In the genomic region with DNA sequence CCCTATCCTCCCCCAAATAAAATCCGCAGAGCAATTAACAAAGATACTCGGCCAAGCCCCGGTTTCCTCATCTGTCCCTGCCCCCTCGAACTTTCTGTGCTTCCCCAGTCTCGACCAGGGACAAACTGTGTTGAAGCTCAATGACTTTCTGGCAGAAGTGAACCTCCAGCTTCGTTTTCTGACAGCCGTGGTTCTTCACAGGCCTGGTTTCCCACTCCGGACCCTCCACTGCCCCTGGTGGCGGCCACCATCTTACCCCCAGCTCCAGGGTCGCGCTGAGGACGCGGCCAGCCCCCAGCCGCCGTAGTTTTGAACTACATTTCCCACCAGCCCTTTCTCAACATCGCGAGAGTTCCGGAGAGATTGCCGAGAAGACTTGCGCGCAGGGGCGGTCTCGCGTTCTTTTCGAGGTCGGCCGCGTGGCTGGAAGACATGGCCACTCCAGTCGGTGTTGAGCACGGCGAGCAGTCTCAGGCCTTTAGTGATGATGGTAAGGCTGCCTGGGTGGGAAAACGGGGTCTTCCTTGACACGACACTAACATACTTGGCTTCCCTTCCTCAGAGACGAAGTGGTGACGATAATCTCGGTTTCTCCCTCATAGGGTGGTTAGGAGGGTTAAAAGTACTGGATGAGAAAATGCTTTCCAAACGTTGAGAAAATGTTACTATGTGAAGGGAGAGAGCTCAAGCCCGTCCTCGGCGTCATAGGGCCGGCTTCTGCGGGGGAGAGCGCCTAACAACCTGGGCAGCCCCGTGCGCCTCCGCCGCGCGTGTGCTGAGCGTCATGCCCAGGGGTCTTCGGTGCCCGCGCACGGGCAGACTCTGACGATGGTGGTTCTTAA, we compare ENCODE assay signal across 8 cellular contexts. TPM values are rescaled to one million over a fixed set of nuclear protein-coding genes. Genes with fewer than 3 reads are reported as not detected.
DNase-seq lines count a peak whose midpoint lies in the region; ATAC-seq and TF ChIP-seq lines count a peak whose summit lies in the region.

No MANE protein-coding gene starts in this region.

- TF ChIP-seq POLR2A in upper lobe of left lung (IDR thresholded peaks at IDR 0.05): peak in 3 of 4 donors; percentile 64 to 85 (median 82)

- H3K9me3 ChIP-seq in heart right ventricle (no peaks in the 10 kb centered on the region), upper lobe of left lung (no peaks in the 10 kb centered on the region)

- H3K27me3 ChIP-seq in heart right ventricle (no peaks in the 10 kb centered on the region), upper lobe of left lung (no peaks in the 10 kb centered on the region)

- WGBS in adipose tissue, 3 donors: 0 to 1% (median 0%) methylated on average over 55 of the region's 55 CpGs
- 1% methylated on average over 55 of the region's 55 CpGs for WGBS in heart right ventricle, 2 donors
- WGBS in upper lobe of left lung, 2 donors: 0 to 1% methylated on average over 11 to 55 of the region's 55 CpGs

- ATAC-seq in HG02798 (IDR thresholded peaks at IDR 0.05; ENCODE audit: poor library complexity, unreplicated experiment) (peak; percentile 90), heart right ventricle (peak; percentile 90 to 95 (median 93)), upper lobe of left lung (ENCODE audit: low FRiP score in 2 of 2) (peak; percentile 94 to 97)

- DNase-seq in NCI-H1417 treated with DMSO at 0.1 percent for 48 hours (lab: John Stamatoyannopoulos, UW): peak; percentile 94
- DNase-seq in SW 1271 (lab: John Stamatoyannopoulos, UW): peak; percentile 89 to 95
- DNase-seq in heart right ventricle: peak; percentile 91 to 96
- peak; percentile 85 to 99 (median 92) for DNase-seq in posterior cingulate gyrus
- peak; percentile 94 to 96 for DNase-seq in upper lobe of left lung

- H3K4me1 ChIP-seq in heart right ventricle: peaks cover 0 to 67% (median 63%) of the 10 kb centered on the region in 9 donors
- H3K4me1 ChIP-seq in upper lobe of left lung: peaks cover 47 to 55% (median 49%) of the 10 kb centered on the region in 4 donors

- intact Hi-C loops in heart right ventricle (cut with DNase I) (loop anchor here in 9 of 10 donors (1.0 to 10.0 kb wide), 8 partner anchors 65 to 157 kb away; a partner anchor contains a TSS), posterior cingulate gyrus (cut with DNase I) (loop anchor here (5.0 to 10.0 kb wide), 2 partner anchors 65 to 157 kb away; a partner anchor contains a TSS)

- peak in 1 of 4 donors; percentile 50 for TF ChIP-seq EP300 in upper lobe of left lung (IDR thresholded peaks at IDR 0.05)

- H3K36me3 ChIP-seq in heart right ventricle (peaks cover 0 to 30% (median 0%) of the 10 kb centered on the region in 9 donors), upper lobe of left lung (peaks cover 0 to 4% (median 0%) of the 10 kb centered on the region in 4 donors)

- H3K27ac ChIP-seq in adipose tissue (ENCODE audit: low read depth, low read length) (peak overlapping the region; percentile 89), heart right ventricle (peak overlapping the region; percentile 70 to 94 (median 83)), upper lobe of left lung (peak overlapping the region; percentile 93 to 97 (median 94))

- TF ChIP-seq CTCF in GM12875 (IDR thresholded peaks at IDR 0.05; ENCODE audit: borderline replicate concordance, insufficient read depth, low read depth, low read length) (peak; percentile 71), heart right ventricle (IDR thresholded peaks at IDR 0.05) (peak; percentile 32 to 69 (median 59)), upper lobe of left lung (IDR thresholded peaks at IDR 0.05) (peak; percentile 42 to 89 (median 67))

- peak overlapping the region; percentile 74 for H3K4me3 ChIP-seq in GM12875 (ENCODE audit: low read depth, low read length)
- peak overlapping the region; percentile 49 to 88 (median 76) for H3K4me3 ChIP-seq in heart right ventricle
- H3K4me3 ChIP-seq in upper lobe of left lung: peak overlapping the region; percentile 29 to 80 (median 65)

RNA-seq across cellular contexts. Expression of a gene that starts 17.7 kb away (rescaled TPM):
- 10 to 100 TPM in 1 of 3 donors, 1 to 10 TPM in 2; 1.6 to 14.4 (median 4.7) TPM for polyA plus RNA-seq in adipose tissue
- 1 to 10 TPM; 1.5 to 5.4 (median 2.4) TPM for total RNA-seq in heart right ventricle
- 10 to 100 TPM in 1 of 2 donors, 1 to 10 TPM in 1; 3.7 to 17.3 TPM for polyA plus RNA-seq in heart right ventricle
- 10 to 100 TPM in 1 of 6 donors, 1 to 10 TPM in 4, not detected in 1; 3.0 to 13.9 (median 7.2) TPM for total RNA-seq in upper lobe of left lung

RNA-seq across cellular contexts. Expression of a gene that starts 20.1 kb away (rescaled TPM):
- polyA plus RNA-seq in adipose tissue (10 to 100 TPM in 2 of 3 donors, 1 to 10 TPM in 1; 8.4 to 77.6 (median 54.4) TPM), heart right ventricle (10 to 100 TPM; 36.0 to 57.7 TPM)
- total RNA-seq in heart right ventricle (10 to 100 TPM in 9 of 10 donors, 1 to 10 TPM in 1; 9.3 to 50.5 (median 17.9) TPM), upper lobe of left lung (10 to 100 TPM in 5 of 6 donors, 1 to 10 TPM in 1; 6.4 to 33.9 (median 16.6) TPM)

RNA-seq across cellular contexts. Expression of a gene that starts 28.1 kb away (rescaled TPM):
- polyA plus RNA-seq in adipose tissue (1 to 10 TPM; 2.0 to 6.4 (median 4.2) TPM), heart right ventricle (1 to 10 TPM; 1.5 to 4.5 TPM)
- total RNA-seq in heart right ventricle (1 to 10 TPM; 3.7 to 8.4 (median 6.1) TPM), upper lobe of left lung (10 to 100 TPM; 24.4 to 63.5 (median 39.8) TPM)

RNA-seq across cellular contexts. Expression of a gene that starts 56.4 kb away (rescaled TPM):
- polyA plus RNA-seq in adipose tissue (10 to 100 TPM; 14.1 to 20.8 (median 19.8) TPM), heart right ventricle (10 to 100 TPM; 13.5 to 27.0 TPM)
- total RNA-seq in heart right ventricle (10 to 100 TPM in 4 of 10 donors, 1 to 10 TPM in 6; 6.5 to 33.1 (median 7.7) TPM), upper lobe of left lung (100 to 1,000 TPM in 2 of 6 donors, 10 to 100 TPM in 4; 34.3 to 137 (median 47.6) TPM)

Comparison
In these comparisons a context has a peak if more than half of its experiments do, and no peak if none do; other contexts are left out.
1. Peak in every context shown above with its lines: DNase-seq, ATAC-seq, H3K4me3 ChIP-seq and H3K27ac ChIP-seq.